Comparison of ENCODE assay signal across 13 cellular contexts in the genomic region with DNA sequence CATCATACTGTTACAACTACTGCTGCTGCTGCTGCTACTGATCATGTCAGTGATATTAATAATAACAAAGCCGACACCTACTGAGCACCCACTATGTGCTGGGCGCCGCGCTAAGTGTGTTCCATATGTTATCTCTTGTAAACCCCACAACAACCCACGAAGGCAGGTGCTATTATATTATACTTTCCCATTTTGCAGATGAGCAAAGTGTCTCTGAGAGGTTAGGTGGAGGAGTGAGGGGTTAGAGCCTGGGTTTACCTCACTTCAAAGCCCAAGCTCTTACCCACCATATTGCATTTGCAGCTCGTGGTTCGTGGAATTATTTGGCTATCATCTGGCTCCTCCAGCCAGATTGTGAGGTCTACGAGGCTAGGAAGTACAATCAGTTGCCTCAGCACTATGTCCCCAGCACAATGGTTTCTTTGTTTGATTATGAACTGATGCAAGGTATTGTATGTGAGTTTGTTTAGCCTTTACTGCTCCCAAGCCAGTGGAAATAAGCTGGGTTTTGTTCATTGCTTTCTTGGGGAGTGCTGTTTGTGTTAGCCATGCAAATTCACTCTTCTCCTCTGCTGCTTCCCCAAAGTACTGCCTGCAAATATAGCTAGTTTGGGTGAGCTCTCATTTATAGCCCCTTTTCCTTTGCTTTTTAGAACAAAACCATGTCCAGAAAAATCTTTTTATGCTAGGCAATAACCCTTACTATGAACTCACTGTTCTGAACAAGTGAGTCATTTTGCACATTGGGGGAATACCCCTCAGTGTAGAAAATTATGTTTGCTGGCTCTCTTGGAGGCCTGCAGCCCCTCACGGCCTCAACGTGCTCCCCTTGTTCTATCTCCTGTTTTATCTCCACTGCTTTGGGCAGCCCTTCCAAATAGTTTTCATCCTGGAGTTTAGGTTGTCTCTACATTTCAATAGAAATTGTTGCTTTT. TPM values are rescaled to one million over a fixed set of nuclear protein-coding genes. Genes with fewer than 3 reads are reported as not detected.
DNase-seq lines count a peak whose midpoint lies in the region; ATAC-seq lines count a peak whose summit lies in the region.
"Had no signal": no experiment of that assay in that cellular context is flagged by ENCODE, and none has a peak within 500 bp of the region (broad histone marks: within the 10 kb centered on the region; RNA-seq: fewer than 3 reads in every experiment).

No MANE protein-coding gene starts in this region.

- intact Hi-C loops in sciatic nerve (cut with DNase I): no loop called here

- in situ Hi-C loops in SK-MEL-5 (cut with HindIII; ENCODE audit: low pct_unique_long_range_greater_than_20kb, low sequenced_read_pairs): no loop called here

- ATAC-seq in HG02759 (IDR thresholded peaks at IDR 0.05; ENCODE audit: unreplicated experiment) (peak; percentile 73), sciatic nerve (peak; percentile 94)
- ATAC-seq: left ventricle myocardium superior had no signal

- peak; percentile 19 for DNase-seq in NCI-H2171 treated with DMSO at 0.1 percent for 48 hours (lab: John Stamatoyannopoulos, UW)
- no peak for DNase-seq in NCI-H2171 (lab: John Stamatoyannopoulos, UW)
- peak; percentile 98 for DNase-seq in SK-MEL-5 (ENCODE audit: low read depth, low spot score)
- no peak for DNase-seq in sciatic nerve (ENCODE audit: low spot score)
- DNase-seq in NCI-H1694 treated with DMSO at 0.1 percent for 48 hours (lab: John Stamatoyannopoulos, UW): no peak
- DNase-seq in DMS114 treated with DMSO at 0.1 percent for 48 hours (lab: John Stamatoyannopoulos, UW; ENCODE audit: unreplicated experiment): no peak
- DNase-seq in OCI-M2 (lab: John Stamatoyannopoulos, UW; ENCODE audit: unreplicated experiment): no peak
- DNase-seq: activated CD4-positive, alpha-beta T cell treated with anti-CD3 and anti-CD28 coated beads, Interleukin-2, amount 50 U/mL, for 4 hours; brain microvascular endothelial cell; HFFc6; Kasumi-1; left ventricle myocardium superior had no signal

RNA-seq across cellular contexts. Expression of gene ALG2, which starts 47.9 kb away (rescaled TPM):
- total RNA-seq in SK-MEL-5 (2014; rRNA removed; shearing (Covaris generic)): 60.0 and 64.0 TPM in 2 replicates
- polyA plus RNA-seq in SK-MEL-5 (2015; cell fraction: cytosol; rRNA removed): 54.2 and 59.0 TPM in 2 replicates
- polyA plus RNA-seq in SK-MEL-5 (2015; cell fraction: nucleus; rRNA removed): 44.1 and 53.1 TPM in 2 replicates
- total RNA-seq in sciatic nerve: 19.7 TPM

RNA-seq across cellular contexts. Expression of gene SEC61B, which starts 48.2 kb away (rescaled TPM):
- 178 and 189 TPM in 2 replicates for total RNA-seq in SK-MEL-5 (2014; rRNA removed; shearing (Covaris generic))
- 131 and 172 TPM in 2 replicates for polyA plus RNA-seq in SK-MEL-5 (2015; cell fraction: cytosol; rRNA removed)
- 24.3 and 42.6 TPM in 2 replicates for polyA plus RNA-seq in SK-MEL-5 (2015; cell fraction: nucleus; rRNA removed)
- total RNA-seq in sciatic nerve: 86.3 TPM

Comparison
In these comparisons a context has a peak if more than half of its experiments do, and no peak if none do; other contexts are left out.
1. DNase-seq: peak in NCI-H2171 treated with DMSO at 0.1 percent for 48 hours (single experiment) and SK-MEL-5 (single experiment); none in NCI-H2171 (single experiment), sciatic nerve (single experiment), NCI-H1694 treated with DMSO at 0.1 percent for 48 hours (single experiment), DMS114 treated with DMSO at 0.1 percent for 48 hours (single experiment) and OCI-M2 (single experiment).